In the genomic region with DNA sequence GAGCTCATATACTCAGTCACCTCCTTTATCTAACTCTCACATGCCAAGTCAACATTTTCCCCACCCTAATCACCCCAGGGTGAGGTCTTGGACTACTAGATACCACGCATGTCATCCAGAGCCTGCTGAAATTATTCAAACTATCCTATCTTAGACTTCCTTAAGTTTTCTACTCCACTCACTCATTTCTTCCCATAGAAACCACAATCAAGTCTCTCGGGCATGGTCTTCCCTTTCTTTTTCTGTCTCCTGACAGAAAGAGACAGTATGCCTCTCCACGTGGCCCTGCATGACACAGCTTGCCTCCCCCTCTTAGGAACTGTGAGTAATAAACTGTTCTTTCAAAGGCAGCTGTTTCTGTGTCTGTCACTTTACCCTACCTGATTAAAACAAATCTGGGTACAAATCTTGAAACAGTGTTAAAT, we compare ENCODE assay signal across 20 cellular contexts. TPM values are rescaled to one million over a fixed set of nuclear protein-coding genes. Genes with fewer than 3 reads are reported as not detected.
DNase-seq lines count a peak whose midpoint lies in the region; ATAC-seq and TF ChIP-seq lines count a peak whose summit lies in the region.
"Had no signal": no experiment of that assay in that cellular context is flagged by ENCODE, and none has a peak within 500 bp of the region (broad histone marks: within the 10 kb centered on the region; RNA-seq: fewer than 3 reads in every experiment).

No MANE protein-coding gene starts in this region.

- H3K27me3 Mint-ChIP-seq in CD8-positive, alpha-beta T cell (ENCODE audit: low read depth): no peaks in the 10 kb centered on the region
- H3K27me3 Mint-ChIP-seq: CD4-positive, alpha-beta T cell had no signal

- no peaks in the 10 kb centered on the region for H3K9me3 Mint-ChIP-seq in CD8-positive, alpha-beta T cell

- TF ChIP-seq POLR2A in erythroblast (IDR thresholded peaks at IDR 0.05; ENCODE audit: low read length): no peak

- H3K79me2 ChIP-seq in SK-N-SH (ENCODE audit: insufficient read depth) (no peaks in the 10 kb centered on the region), osteoblast (ENCODE audit: insufficient read depth, low read length) (no peaks in the 10 kb centered on the region)

- H3K9me2 ChIP-seq in SK-N-SH: no peaks in the 10 kb centered on the region

- no peak for ATAC-seq in SK-N-SH treated with all-trans-retinoic acid at 6 μM for 48 hours
- ATAC-seq in CD8-positive, alpha-beta T cell: no peak

- no peak overlapping the region for H3K4me3 ChIP-seq in SK-N-SH (ENCODE audit: low read depth in 2 of 2, low read length in 1 of 2)
- H3K4me3 ChIP-seq in osteoblast (ENCODE audit: insufficient read depth, low read length): no peak overlapping the region
- H3K4me3 ChIP-seq in CD8-positive, alpha-beta T cell (ENCODE audit: low read depth, low read length): no peak overlapping the region

- no peak overlapping the region for H3K27ac ChIP-seq in SK-N-SH (ENCODE audit: low read depth in 2 of 2, low read length in 1 of 2)
- no peak overlapping the region for H3K27ac ChIP-seq in osteoblast (ENCODE audit: low read depth, low read length)
- no peak overlapping the region for H3K27ac ChIP-seq in CD8-positive, alpha-beta T cell (ENCODE audit: low read depth, low read length)

- H4K20me1 ChIP-seq in SK-N-SH (ENCODE audit: insufficient read depth): no peaks in the 10 kb centered on the region
- H4K20me1 ChIP-seq in osteoblast (ENCODE audit: insufficient read depth, low read length): no peaks in the 10 kb centered on the region

- H3K4me1 Mint-ChIP-seq in CD8-positive, alpha-beta T cell (ENCODE audit: low read depth): no peaks in the 10 kb centered on the region

- TF ChIP-seq CTCF in SK-N-SH (IDR thresholded peaks at IDR 0.05) (no peak), osteoblast (IDR thresholded peaks at IDR 0.05; ENCODE audit: extremely low read depth, low read depth, low read length) (no peak)
- TF ChIP-seq CTCF in CD8-positive, alpha-beta T cell (IDR thresholded peaks at IDR 0.05): no peak

- no peaks in the 10 kb centered on the region for H3K9me3 ChIP-seq in SK-N-SH
- no peaks in the 10 kb centered on the region for H3K9me3 ChIP-seq in osteoblast (ENCODE audit: low read depth, low read length)
- H3K9me3 ChIP-seq in CD8-positive, alpha-beta T cell (ENCODE audit: low read length): no peaks in the 10 kb centered on the region
- H3K9me3 ChIP-seq: BE2C had no signal

- no peaks in the 10 kb centered on the region for H3K27me3 ChIP-seq in SK-N-SH (ENCODE audit: insufficient read depth)
- no peaks in the 10 kb centered on the region for H3K27me3 ChIP-seq in osteoblast (ENCODE audit: insufficient read depth, low read length)
- H3K27me3 ChIP-seq in CD8-positive, alpha-beta T cell (ENCODE audit: insufficient read depth, low read length): no peaks in the 10 kb centered on the region
- H3K27me3 ChIP-seq: BE2C had no signal

- intact Hi-C loops in CD8-positive, alpha-beta T cell (cut with DNase I, micrococcal nuclease): no loop called here

- no peak for TF ChIP-seq EP300 in SK-N-SH (IDR thresholded peaks at IDR 0.05; ENCODE audit: borderline replicate concordance in 1 of 2, low read depth in 1 of 2, low read length in 1 of 2)

- no peak for DNase-seq in SK-N-SH
- peak; percentile 81 for DNase-seq in LHCN-M2 (ENCODE audit: low read depth)
- DNase-seq in erythroblast (lab: John Stamatoyannopoulos, UW): peak; percentile 10
- DNase-seq in osteoblast (ENCODE audit: insufficient read length, low spot score, missing footprints): peak; percentile 80
- DNase-seq in islet precursor cell: no peak
- DNase-seq in CD8-positive, alpha-beta T cell: no peak
- no peak for DNase-seq in NCI-H510A (lab: John Stamatoyannopoulos, UW)
- DNase-seq: 8988T; BE2C; CD4-positive, alpha-beta T cell; DMS79; H7; NCI-H1417 treated with DMSO at 0.1 percent for 48 hours; NCI-H2029; NCI-H2171; NCI-H446; NK-92 treated with Interleukin-12 subunit alpha and Interleukin-12 subunit beta, amount 100 ng/mL, for 24 hours had no signal

- H3K4me2 ChIP-seq in SK-N-SH (no peak overlapping the region), osteoblast (ENCODE audit: insufficient read depth, low read length) (no peak overlapping the region)

- CTCF ChIA-PET in SK-N-SH (lab: Yijun Ruan, JAX): no interaction called here
- CTCF ChIA-PET in CD8-positive, alpha-beta T cell (lab: Charles Lee): no interaction called here

- H3K4me1 ChIP-seq in SK-N-SH (ENCODE audit: control insufficient read depth in 1 of 2, insufficient read depth in 2 of 2, low read depth in 1 of 2, low read length in 1 of 2) (peaks cover 6 to 9% of the 10 kb centered on the region in 2 experiments; a peak in 3 of 4 replicates), osteoblast (ENCODE audit: insufficient read depth, low read length) (no peaks in the 10 kb centered on the region)
- H3K4me1 ChIP-seq in CD8-positive, alpha-beta T cell (ENCODE audit: insufficient read depth, low read length): no peaks in the 10 kb centered on the region
- H3K4me1 ChIP-seq: BE2C had no signal

- POLR2A ChIA-PET in SK-N-SH (lab: Yijun Ruan, JAX): no interaction called here
- POLR2A ChIA-PET in CD8-positive, alpha-beta T cell (lab: Charles Lee): no interaction called here

- 43% methylated on average over 3 of the region's 3 CpGs for WGBS in SK-N-SH (ENCODE audit: low lambda C conversion rate)

- no peak overlapping the region for H3K9ac ChIP-seq in SK-N-SH

- peaks cover 14% of the 10 kb centered on the region for H3K36me3 Mint-ChIP-seq in CD8-positive, alpha-beta T cell

- H3K36me3 ChIP-seq in SK-N-SH (replicated peaks in 1 of 2; ENCODE audit: control insufficient read depth in 1 of 2, insufficient read depth in 2 of 2, low read length in 1 of 2) (no peaks in the 10 kb centered on the region), osteoblast (ENCODE audit: insufficient read depth, low read length) (no peaks in the 10 kb centered on the region)
- H3K36me3 ChIP-seq in CD8-positive, alpha-beta T cell (ENCODE audit: insufficient read depth, low read length): no peaks in the 10 kb centered on the region
- H3K36me3 ChIP-seq: BE2C had no signal

- peaks cover 31% of the 10 kb centered on the region for H3F3A ChIP-seq in SK-N-SH (replicated peaks; ENCODE audit: insufficient read depth)

- no peak overlapping the region for H3K4me3 Mint-ChIP-seq in CD8-positive, alpha-beta T cell
- H3K4me3 Mint-ChIP-seq: CD4-positive, alpha-beta T cell had no signal

- H2AFZ ChIP-seq in SK-N-SH (ENCODE audit: low read depth): no peak overlapping the region
- H2AFZ ChIP-seq in osteoblast (ENCODE audit: low read length): no peak overlapping the region

- no peak for TF ChIP-seq RAD21 in SK-N-SH (IDR thresholded peaks at IDR 0.05; ENCODE audit: low read length)

- H3K27ac Mint-ChIP-seq in CD8-positive, alpha-beta T cell: no peak overlapping the region
- H3K27ac Mint-ChIP-seq: CD4-positive, alpha-beta T cell had no signal

TF ChIP-seq in SK-N-SH, 30 proteins besides CTCF, POLR2A, EP300 and RAD21:
- TF ChIP-seq, protein P1, sequence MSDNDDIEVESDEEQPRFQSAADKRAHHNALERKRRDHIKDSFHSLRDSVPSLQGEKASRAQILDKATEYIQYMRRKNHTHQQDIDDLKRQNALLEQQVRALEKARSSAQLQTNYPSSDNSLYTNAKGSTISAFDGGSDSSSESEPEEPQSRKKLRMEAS (IDR thresholded peaks at IDR 0.05; ENCODE audit: low read depth): peak; percentile 89
- TF ChIP-seq SIN3A (IDR thresholded peaks at IDR 0.05; ENCODE audit: borderline replicate concordance, low read depth, low read length): no peak
TF ChIP-seq in SK-N-SH: peak in this region for 1.

TF ChIP-seq in SK-N-SH treated with all-trans-retinoic acid at 6 μM for 48 hours, 23 proteins besides CTCF, POLR2A, EP300 and RAD21 (continues in another document):
- TF ChIP-seq, protein P2, sequence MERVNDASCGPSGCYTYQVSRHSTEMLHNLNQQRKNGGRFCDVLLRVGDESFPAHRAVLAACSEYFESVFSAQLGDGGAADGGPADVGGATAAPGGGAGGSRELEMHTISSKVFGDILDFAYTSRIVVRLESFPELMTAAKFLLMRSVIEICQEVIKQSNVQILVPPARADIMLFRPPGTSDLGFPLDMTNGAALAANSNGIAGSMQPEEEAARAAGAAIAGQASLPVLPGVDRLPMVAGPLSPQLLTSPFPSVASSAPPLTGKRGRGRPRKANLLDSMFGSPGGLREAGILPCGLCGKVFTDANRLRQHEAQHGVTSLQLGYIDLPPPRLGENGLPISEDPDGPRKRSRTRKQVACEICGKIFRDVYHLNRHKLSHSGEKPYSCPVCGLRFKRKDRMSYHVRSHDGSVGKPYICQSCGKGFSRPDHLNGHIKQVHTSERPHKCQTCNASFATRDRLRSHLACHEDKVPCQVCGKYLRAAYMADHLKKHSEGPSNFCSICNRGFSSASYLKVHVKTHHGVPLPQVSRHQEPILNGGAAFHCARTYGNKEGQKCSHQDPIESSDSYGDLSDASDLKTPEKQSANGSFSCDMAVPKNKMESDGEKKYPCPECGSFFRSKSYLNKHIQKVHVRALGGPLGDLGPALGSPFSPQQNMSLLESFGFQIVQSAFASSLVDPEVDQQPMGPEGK (CRISPR knock-in tag; IDR thresholded peaks at IDR 0.05; ENCODE audit: borderline replicate concordance): no peak
- TF ChIP-seq ISL1 (CRISPR knock-in tag; IDR thresholded peaks at IDR 0.05) (no peak), TOX (CRISPR knock-in tag; IDR thresholded peaks at IDR 0.05; ENCODE audit: borderline replicate concordance) (no peak), SNAI2 (CRISPR knock-in tag; IDR thresholded peaks at IDR 0.05) (no peak), OSR1 (CRISPR knock-in tag; IDR thresholded peaks at IDR 0.05) (no peak), ZFP30 (CRISPR knock-in tag; IDR thresholded peaks at IDR 0.05) (no peak), ZFP3 (CRISPR knock-in tag; IDR thresholded peaks at IDR 0.05) (no peak)

RNA-seq across cellular contexts. Expression of a gene that starts 29.4 kb away (rescaled TPM):
- polyA plus RNA-seq in SK-N-SH (2012; rRNA removed): not detected in 2 replicates
- not detected in 2 replicates for polyA plus RNA-seq in SK-N-SH (2012; cell fraction: cytosol; rRNA removed)
- polyA plus RNA-seq in SK-N-SH (2012; cell fraction: nucleus; rRNA removed): not detected in 2 replicates
- not detected in 2 replicates for total RNA-seq in LHCN-M2 (2014; rRNA removed)
- polyA plus RNA-seq in LHCN-M2 (2012): not detected
- not detected in 2 replicates for total RNA-seq in osteoblast
- total RNA-seq in CD8-positive, alpha-beta T cell: not detected
- total RNA-seq: OCI-LY7, RPMI7951 had no signal

Comparison
In these comparisons a context has a peak if more than half of its experiments do, and no peak if none do; other contexts are left out.
1. DNase-seq: peak in LHCN-M2 (single experiment), erythroblast (2 of 2) and osteoblast (single experiment); none in SK-N-SH (single experiment), islet precursor cell (single experiment), CD8-positive, alpha-beta T cell (0 of 7) and NCI-H510A (single experiment).